ENCODE assay signal across 1 cellular context in genomic region chr17:50518265-50519023, GRCh38.
TF ChIP-seq lines count a peak whose summit lies in the region.

No MANE protein-coding gene starts in this region.

TF ChIP-seq in HEK293, 187 proteins besides CTCF, POLR2A, EP300 and RAD21:
- TF ChIP-seq ZBTB8A (tag by site-specific recombination; IDR thresholded peaks at IDR 0.05) = no peak
- TF ChIP-seq ZIC2 (tag by site-specific recombination; IDR thresholded peaks at IDR 0.05) = peak; percentile 49
